In genomic region chr10:55146032-55146431, GRCh38 we compare ENCODE assay signal across 1 cellular context.
TF ChIP-seq lines count a peak whose summit lies in the region.

No MANE protein-coding gene starts in this region.

TF ChIP-seq in SK-N-SH treated with all-trans-retinoic acid at 6 μM for 48 hours, 23 proteins besides CTCF, POLR2A, EP300 and RAD21 (continued from another document):
- TF ChIP-seq CREB5 (CRISPR knock-in tag; IDR thresholded peaks at IDR 0.05; ENCODE audit: low read depth) (no peak), ZNF70 (CRISPR knock-in tag; IDR thresholded peaks at IDR 0.05) (no peak), TSHZ2 (CRISPR knock-in tag; IDR thresholded peaks at IDR 0.05) (no peak), RARB (CRISPR knock-in tag; IDR thresholded peaks at IDR 0.05) (no peak), GLIS3 (CRISPR knock-in tag; IDR thresholded peaks at IDR 0.05) (no peak), TCF4 (CRISPR knock-in tag; IDR thresholded peaks at IDR 0.05; ENCODE audit: borderline replicate concordance) (no peak)
